Comparison of ENCODE assay signal across 13 cellular contexts in the genomic region with DNA sequence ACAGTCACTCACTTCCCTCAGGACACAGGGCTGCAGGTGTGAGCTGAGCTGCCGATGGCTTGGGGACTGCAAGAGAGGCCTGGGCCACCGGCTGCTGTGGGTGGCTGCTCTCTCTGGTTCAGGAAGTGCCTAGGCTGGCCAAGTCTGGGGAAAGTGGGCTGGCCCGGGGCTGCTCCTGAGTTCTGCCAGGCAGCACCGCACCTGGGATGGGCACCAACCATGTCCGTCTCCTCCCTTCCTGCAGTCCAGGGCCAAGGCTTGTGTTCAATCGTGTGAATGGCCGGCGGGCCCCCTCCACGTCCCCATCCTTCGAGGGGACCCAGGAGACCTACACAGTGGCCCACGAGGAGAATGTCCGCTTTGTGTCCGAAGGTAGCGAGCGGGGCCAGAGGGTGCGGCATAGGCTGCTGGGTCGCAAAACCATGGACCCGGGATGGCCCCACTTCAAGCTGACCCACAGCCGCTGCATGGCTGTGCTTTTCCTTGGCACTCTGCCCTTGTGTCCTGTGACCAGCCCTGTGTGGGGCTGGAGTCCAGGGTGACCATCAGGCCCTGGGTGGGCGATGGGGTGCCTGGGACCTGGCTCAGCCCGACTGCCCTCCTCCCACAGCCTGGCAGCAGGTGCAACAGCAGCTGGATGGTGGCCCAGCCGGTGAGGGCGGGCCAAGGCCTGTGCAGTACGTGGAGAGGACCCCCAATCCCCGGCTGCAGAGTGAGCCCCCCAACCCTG. TPM values are rescaled to one million over a fixed set of nuclear protein-coding genes. Genes with fewer than 3 reads are reported as not detected.
A peak's percentile ranks its signal among the peaks of the same experiment; 100 is the strongest.
DNase-seq lines count a peak whose midpoint lies in the region; ATAC-seq, FAIRE-seq and TF ChIP-seq lines count a peak whose summit lies in the region.
"Had no signal": no experiment of that assay in that cellular context is flagged by ENCODE, and none has a peak within 500 bp of the region (broad histone marks: within the 10 kb centered on the region; RNA-seq: fewer than 3 reads in every experiment).

No MANE protein-coding gene starts in this region.

- ATAC-seq in heart right ventricle, result peak in 5 of 8 donors; percentile 0 to 7 (median 3)
- ATAC-seq in Right ventricle myocardium inferior, result no peak
- no peak for ATAC-seq in K562
- peak; percentile 33 for ATAC-seq in mucosa of descending colon
- ATAC-seq in CD8-positive, alpha-beta T cell, result no peak

- H3K27me3 ChIP-seq in heart right ventricle, result no peaks in the 10 kb centered on the region
- H3K27me3 ChIP-seq in K562 (ENCODE audit: control insufficient read depth in 2 of 2, insufficient read depth in 2 of 2, low read length in 2 of 2), result no peaks in the 10 kb centered on the region
- H3K27me3 ChIP-seq in CD8-positive, alpha-beta T cell (ENCODE audit: insufficient read depth, low read length), result no peaks in the 10 kb centered on the region
- H3K27me3 ChIP-seq: suprapubic skin had no signal

- no peak overlapping the region for H3K4me2 ChIP-seq in K562 (ENCODE audit: insufficient read depth, low read length)

- no peak overlapping the region; a peak in 1 of 4 replicates for H3K9ac ChIP-seq in K562 (ENCODE audit: insufficient read depth in 1 of 2, low read depth in 2 of 2, low read length in 2 of 2)

- peak overlapping the region; percentile 13 for H3K27ac Mint-ChIP-seq in type B pancreatic cell
- no peak overlapping the region for H3K27ac Mint-ChIP-seq in CD8-positive, alpha-beta T cell
- H3K27ac Mint-ChIP-seq: GM23338 had no signal

- POLR2A ChIA-PET in K562 (lab: Yijun Ruan, JAX), result no interaction called here
- POLR2A ChIA-PET in CD8-positive, alpha-beta T cell (lab: Charles Lee), result interaction anchor here (0.5 kb wide), 1 partner anchor 60 kb away, joined by 5 read pairs; no protein-coding TSS in a partner anchor

- H3K4me1 ChIP-seq in heart right ventricle (peaks cover 37 to 78% (median 64%) of the 10 kb centered on the region in 9 donors), K562 (replicated peaks in 1 of 2; ENCODE audit: control insufficient read depth in 2 of 2, insufficient read depth in 2 of 2, low read length in 2 of 2) (peaks cover 4 to 88% of the 10 kb centered on the region in 2 experiments; a peak in 3 of 5 replicates), mucosa of descending colon (ENCODE audit: low read depth) (peaks cover 60% of the 10 kb centered on the region)
- peaks cover 29% of the 10 kb centered on the region for H3K4me1 ChIP-seq in CD8-positive, alpha-beta T cell (ENCODE audit: insufficient read depth, low read length)

- peak overlapping the region in 8 of 10 donors; percentile 80 to 96 (median 92) for H3K27ac ChIP-seq in heart right ventricle
- H3K27ac ChIP-seq in K562 (ENCODE audit: extremely low read depth, low read depth, low read length), result no peak overlapping the region
- H3K27ac ChIP-seq in CD8-positive, alpha-beta T cell (ENCODE audit: low read depth, low read length), result no peak overlapping the region

- WGBS in heart right ventricle, 2 donors, result 65 to 68% methylated on average over 25 of the region's 25 CpGs
- 96% methylated on average over 19 of the region's 25 CpGs for WGBS in K562 (ENCODE audit: insufficient coverage, low coverage, missing lambda C conversion rate)

- no peak overlapping the region for H3K4me3 ChIP-seq in heart right ventricle
- no peak overlapping the region for H3K4me3 ChIP-seq in K562
- no peak overlapping the region for H3K4me3 ChIP-seq in mucosa of descending colon
- H3K4me3 ChIP-seq in CD8-positive, alpha-beta T cell (ENCODE audit: low read depth, low read length), result no peak overlapping the region

- no peaks in the 10 kb centered on the region for H3K4me1 Mint-ChIP-seq in type B pancreatic cell (ENCODE audit: unreplicated experiment)
- H3K4me1 Mint-ChIP-seq in CD8-positive, alpha-beta T cell (ENCODE audit: low read depth), result peaks cover 22% of the 10 kb centered on the region

- no peak overlapping the region for H3K4me3 Mint-ChIP-seq in type B pancreatic cell
- H3K4me3 Mint-ChIP-seq in CD8-positive, alpha-beta T cell, result no peak overlapping the region

- FAIRE-seq in K562 (lab: Jason Lieb, UNC), result no peak

- H3K9me3 ChIP-seq in heart right ventricle, result no peaks in the 10 kb centered on the region
- H3K9me3 ChIP-seq in K562 (replicated peaks; ENCODE audit: control insufficient read depth, insufficient read depth, low read depth, low read length), result no peaks in the 10 kb centered on the region
- no peaks in the 10 kb centered on the region for H3K9me3 ChIP-seq in mucosa of descending colon
- H3K9me3 ChIP-seq in CD8-positive, alpha-beta T cell (ENCODE audit: low read length), result no peaks in the 10 kb centered on the region
- H3K9me3 ChIP-seq: suprapubic skin had no signal

- in situ Hi-C loops in K562 (cut with MboI), result no loop called here

- H3K9me1 ChIP-seq in K562 (ENCODE audit: control insufficient read depth, insufficient read depth, low read length), result no peaks in the 10 kb centered on the region

- intact Hi-C loops in heart right ventricle (cut with DNase I), result no loop called here
- intact Hi-C loops in Right ventricle myocardium inferior (cut with DNase I), result no loop called here
- intact Hi-C loops in K562 (cut with micrococcal nuclease), result no loop called here
- intact Hi-C loops in mucosa of descending colon (cut with DNase I, micrococcal nuclease), result no loop called here
- intact Hi-C loops in CD8-positive, alpha-beta T cell (cut with DNase I, micrococcal nuclease), result no loop called here

- no peak overlapping the region for H2AFZ ChIP-seq in K562 (ENCODE audit: low read depth, low read length)
- H2AFZ ChIP-seq: GM23338 had no signal

- H3K9me3 Mint-ChIP-seq in type B pancreatic cell, result no peaks in the 10 kb centered on the region
- H3K9me3 Mint-ChIP-seq in CD8-positive, alpha-beta T cell, result no peaks in the 10 kb centered on the region
- H3K9me3 Mint-ChIP-seq: GM23338 had no signal

- no peak for TF ChIP-seq RAD21 in K562 (CRISPR knock-in tag; conservative IDR thresholded peaks at IDR 0.05 in 1 of 2, IDR thresholded peaks at IDR 0.05 in 1 of 2)

- no peak for TF ChIP-seq EP300 in K562 (IDR thresholded peaks at IDR 0.05; ENCODE audit: low read length)

- H3K79me2 ChIP-seq in K562 (ENCODE audit: control insufficient read depth, insufficient read depth, low read length), result peaks cover 39% of the 10 kb centered on the region

- no peaks in the 10 kb centered on the region for H4K20me1 ChIP-seq in K562 (replicated peaks; ENCODE audit: control insufficient read depth, insufficient read depth, low read length)

- TF ChIP-seq POLR2A in K562 (conservative IDR thresholded peaks at IDR 0.05), result no peak

- H3K27me3 Mint-ChIP-seq in type B pancreatic cell, result no peaks in the 10 kb centered on the region
- no peaks in the 10 kb centered on the region for H3K27me3 Mint-ChIP-seq in CD8-positive, alpha-beta T cell (ENCODE audit: low read depth)

- H3K36me3 Mint-ChIP-seq in type B pancreatic cell, result no peaks in the 10 kb centered on the region
- no peaks in the 10 kb centered on the region for H3K36me3 Mint-ChIP-seq in CD8-positive, alpha-beta T cell

- no peak for DNase-seq in heart right ventricle
- no peak for DNase-seq in Right ventricle myocardium inferior (ENCODE audit: missing footprints)
- no peak for DNase-seq in K562 (ENCODE audit: extremely low read depth in 1 of 4, low spot score in 3 of 4)
- peak in 2 of 3 donors; percentile 54 to 64 for DNase-seq in mucosa of descending colon
- DNase-seq in type B pancreatic cell (ENCODE audit: extremely low spot score, unreplicated experiment), result no peak
- no peak for DNase-seq in CD8-positive, alpha-beta T cell
- DNase-seq in activated gamma-delta T cell treated with Interleukin-2 at 50 U/mL for 16 hours, result no peak
- DNase-seq in GM20000 (ENCODE audit: low spot score), result no peak
- DNase-seq: activated T-cell treated with anti-CD3 and anti-CD28 coated beads for 4 hours had no signal

- TF ChIP-seq CTCF in heart right ventricle (IDR thresholded peaks at IDR 0.05) (no peak), K562 (IDR thresholded peaks at IDR 0.05 in 2 of 3, conservative IDR thresholded peaks at IDR 0.05 in 1 of 3; ENCODE audit: insufficient read depth in 2 of 3, low read depth in 1 of 3, low read length in 3 of 3) (no peak), mucosa of descending colon (IDR thresholded peaks at IDR 0.05) (no peak), type B pancreatic cell (conservative IDR thresholded peaks at IDR 0.05) (no peak), GM20000 (IDR thresholded peaks at IDR 0.05; ENCODE audit: extremely low read depth, missing control alignments) (no peak)
- TF ChIP-seq CTCF in CD8-positive, alpha-beta T cell (IDR thresholded peaks at IDR 0.05), result no peak

- no TSS peak for BruUV-seq in K562 (replicated peaks; lab: Mats Ljungman, UMichigan)

- H3K36me3 ChIP-seq in heart right ventricle, result peaks cover 0 to 5% (median 0%) of the 10 kb centered on the region in 9 donors
- H3K36me3 ChIP-seq in K562 (ENCODE audit: control insufficient read depth, insufficient read depth, low read length), result peaks cover 51% of the 10 kb centered on the region; the same call in 2 of the 3 replicates
- no peaks in the 10 kb centered on the region for H3K36me3 ChIP-seq in mucosa of descending colon (ENCODE audit: low read depth)
- no peaks in the 10 kb centered on the region for H3K36me3 ChIP-seq in CD8-positive, alpha-beta T cell (ENCODE audit: insufficient read depth, low read length)

- CTCF ChIA-PET in K562 (lab: Yijun Ruan, JAX; ENCODE audit: low intra/inter-chr PET ratio), result no interaction called here
- CTCF ChIA-PET in CD8-positive, alpha-beta T cell (lab: Charles Lee), result interaction anchor here (1.5 to 1.6 kb wide), 2 partner anchors 9 to 20 kb away, joined by 4 to 6 read pairs; a partner anchor contains a TSS

RNA-seq across cellular contexts. Expression of a gene that starts 1.8 kb away (rescaled TPM):
- total RNA-seq in heart right ventricle (10 to 100 TPM in 4 of 10 donors, 1 to 10 TPM in 6; 7.6 to 13.7 (median 9.9) TPM), Right ventricle myocardium inferior (7.7 TPM), K562 (2014; rRNA removed) (4.9 and 6.5 TPM in 2 replicates), K562 (2014; rRNA removed; fragmentation: Illumina TruSeq; extraction: Trizol) (0.80 and 1.3 TPM in 2 replicates), K562 (2015; rRNA removed; fragmentation: Illumina TruSeq; extraction: Trizol) (3.0 and 3.3 TPM in 2 replicates), K562 (2021) (10.0 and 12.6 TPM in 2 replicates), mucosa of descending colon (10 to 100 TPM; 35.0 to 54.9 (median 50.2) TPM), type B pancreatic cell (ENCODE audit: low replicate concordance) (75.8 and 102 TPM in 2 replicates)
- polyA plus RNA-seq in heart right ventricle (10 to 100 TPM in 1 of 2 donors, 1 to 10 TPM in 1; 7.1 to 23.8 TPM), K562 (2011; rRNA removed) (5.7 and 9.4 TPM in 2 replicates), K562 (2014; fragmentation: Illumina TruSeq; extraction: Trizol) (1.4 and 4.3 TPM in 2 replicates), K562 (2014; fragmentation: Nextera tagmentation; extraction: Ambion mirVana) (under 1 TPM; 0.44 to 0.46 TPM), K562 (2014; rRNA removed) (8.1 and 10.6 TPM in 2 replicates)
- 25.8 and 70.2 TPM in 2 replicates for total RNA-seq in K562 (2011; cell fraction: chromatin; rRNA removed; ENCODE audit: low replicate concordance)
- total RNA-seq in K562 (2011; cell fraction: nucleolus; rRNA removed), result 50.4 and 60.9 TPM in 2 replicates
- 29.8 and 30.4 TPM in 2 replicates for total RNA-seq in K562 (2011; cell fraction: nucleoplasm; rRNA removed)
- polyA plus RNA-seq in K562 (2011; cell fraction: cytosol; rRNA removed), result 3.8 and 9.9 TPM in 2 replicates
- 72.9 and 107 TPM in 2 replicates for polyA plus RNA-seq in K562 (2011; cell fraction: nucleus; rRNA removed)
- 6.3 and 9.5 TPM in 2 replicates for polyA plus RNA-seq in K562 (2012)
- polyA minus RNA-seq in K562 (2011; rRNA and poly(A)+ RNA removed), result 1.0 and 1.4 TPM in 2 replicates
- 2.6 and 4.5 TPM in 2 replicates for polyA minus RNA-seq in K562 (2011; cell fraction: cytosol; rRNA and poly(A)+ RNA removed)
- polyA minus RNA-seq in K562 (2011; cell fraction: nucleus; rRNA and poly(A)+ RNA removed), result 20.9 and 23.9 TPM in 2 replicates
- 10 to 100 TPM; 15.0 to 22.8 TPM for total RNA-seq in CD8-positive, alpha-beta T cell

RNA-seq across cellular contexts. Expression of a gene that starts 5.7 kb away (rescaled TPM):
- total RNA-seq in heart right ventricle (100 to 1,000 TPM in 4 of 10 donors, 10 to 100 TPM in 6; 68.8 to 152 (median 87.8) TPM), Right ventricle myocardium inferior (194 TPM), K562 (2014; rRNA removed) (120 and 148 TPM in 2 replicates), K562 (2014; rRNA removed; fragmentation: Illumina TruSeq; extraction: Trizol) (3.4 and 6.3 TPM in 2 replicates), K562 (2015; rRNA removed; fragmentation: Illumina TruSeq; extraction: Trizol) (55.8 and 56.1 TPM in 2 replicates), K562 (2021) (110 and 124 TPM in 2 replicates), mucosa of descending colon (100 to 1,000 TPM in 2 of 3 donors, 10 to 100 TPM in 1; 76.3 to 116 (median 100) TPM), type B pancreatic cell (ENCODE audit: low replicate concordance) (36.8 and 39.1 TPM in 2 replicates)
- polyA plus RNA-seq in heart right ventricle (100 to 1,000 TPM; 163 to 474 TPM), K562 (2011; rRNA removed) (35.2 and 47.4 TPM in 2 replicates), K562 (2014; fragmentation: Illumina TruSeq; extraction: Trizol) (12.8 and 40.4 TPM in 2 replicates), K562 (2014; fragmentation: Nextera tagmentation; extraction: Ambion mirVana) (1 to 10 TPM in 1 of 2 experiments, under 1 TPM in 1; 0.80 to 3.5 TPM), K562 (2014; rRNA removed) (111 and 123 TPM in 2 replicates)
- 33.6 and 106 TPM in 2 replicates for total RNA-seq in K562 (2011; cell fraction: chromatin; rRNA removed; ENCODE audit: low replicate concordance)
- 86.7 and 90.7 TPM in 2 replicates for total RNA-seq in K562 (2011; cell fraction: nucleolus; rRNA removed)
- total RNA-seq in K562 (2011; cell fraction: nucleoplasm; rRNA removed), result 54.1 and 55.3 TPM in 2 replicates
- polyA plus RNA-seq in K562 (2011; cell fraction: cytosol; rRNA removed), result 70.6 and 207 TPM in 2 replicates
- 72.7 and 125 TPM in 2 replicates for polyA plus RNA-seq in K562 (2011; cell fraction: nucleus; rRNA removed)
- 63.1 and 76.1 TPM in 2 replicates for polyA plus RNA-seq in K562 (2012)
- polyA minus RNA-seq in K562 (2011; rRNA and poly(A)+ RNA removed), result 5.2 and 5.6 TPM in 2 replicates
- polyA minus RNA-seq in K562 (2011; cell fraction: cytosol; rRNA and poly(A)+ RNA removed), result 19.4 and 28.1 TPM in 2 replicates
- 21.5 and 23.7 TPM in 2 replicates for polyA minus RNA-seq in K562 (2011; cell fraction: nucleus; rRNA and poly(A)+ RNA removed)
- 10 to 100 TPM; 15.9 to 19.2 TPM for total RNA-seq in CD8-positive, alpha-beta T cell

RNA-seq across cellular contexts. Expression of a gene that starts 11.2 kb away (rescaled TPM):
- 10 to 100 TPM; 34.5 to 75.9 (median 43.8) TPM for total RNA-seq in heart right ventricle
- polyA plus RNA-seq in heart right ventricle, result 100 to 1,000 TPM; 123 to 237 TPM
- 53.5 TPM for total RNA-seq in Right ventricle myocardium inferior
- total RNA-seq in K562 (2011; cell fraction: chromatin; rRNA removed; ENCODE audit: low replicate concordance), result 30.5 and 94.1 TPM in 2 replicates
- 171 and 175 TPM in 2 replicates for total RNA-seq in K562 (2011; cell fraction: nucleolus; rRNA removed)
- total RNA-seq in K562 (2011; cell fraction: nucleoplasm; rRNA removed), result 71.2 and 82.5 TPM in 2 replicates
- 198 and 279 TPM in 2 replicates for total RNA-seq in K562 (2014; rRNA removed)
- 22.9 and 36.2 TPM in 2 replicates for total RNA-seq in K562 (2014; rRNA removed; fragmentation: Illumina TruSeq; extraction: Trizol)
- 75.4 and 76.5 TPM in 2 replicates for total RNA-seq in K562 (2015; rRNA removed; fragmentation: Illumina TruSeq; extraction: Trizol)
- total RNA-seq in K562 (2021), result 177 and 184 TPM in 2 replicates
- 105 and 115 TPM in 2 replicates for polyA plus RNA-seq in K562 (2011; rRNA removed)
- 139 and 392 TPM in 2 replicates for polyA plus RNA-seq in K562 (2011; cell fraction: cytosol; rRNA removed)
- 292 and 379 TPM in 2 replicates for polyA plus RNA-seq in K562 (2011; cell fraction: nucleus; rRNA removed)
- 145 and 152 TPM in 2 replicates for polyA plus RNA-seq in K562 (2012)
- polyA plus RNA-seq in K562 (2014; fragmentation: Illumina TruSeq; extraction: Trizol), result 80.9 and 91.6 TPM in 2 replicates
- 10 to 100 TPM in 1 of 2 experiments, 1 to 10 TPM in 1; 7.3 to 11.6 TPM for polyA plus RNA-seq in K562 (2014; fragmentation: Nextera tagmentation; extraction: Ambion mirVana)
- 262 and 265 TPM in 2 replicates for polyA plus RNA-seq in K562 (2014; rRNA removed)
- polyA minus RNA-seq in K562 (2011; rRNA and poly(A)+ RNA removed), result 8.4 and 17.6 TPM in 2 replicates
- polyA minus RNA-seq in K562 (2011; cell fraction: cytosol; rRNA and poly(A)+ RNA removed), result 56.4 and 65.7 TPM in 2 replicates
- polyA minus RNA-seq in K562 (2011; cell fraction: nucleus; rRNA and poly(A)+ RNA removed), result 80.4 and 108 TPM in 2 replicates
- total RNA-seq in mucosa of descending colon, result 10 to 100 TPM; 40.3 to 52.4 (median 50.0) TPM
- 74.4 and 77.0 TPM in 2 replicates for total RNA-seq in type B pancreatic cell (ENCODE audit: low replicate concordance)
- total RNA-seq in CD8-positive, alpha-beta T cell, result 10 to 100 TPM; 37.4 to 43.1 TPM

RNA-seq across cellular contexts. Expression of a gene that starts 16.6 kb away (rescaled TPM):
- total RNA-seq in heart right ventricle, result under 1 TPM; 0.11 to 0.80 (median 0.27) TPM
- polyA plus RNA-seq in heart right ventricle, result under 1 TPM; 0.61 to 0.95 TPM
- 0.16 TPM for total RNA-seq in Right ventricle myocardium inferior
- 0.83 and 4.1 TPM in 2 replicates for total RNA-seq in K562 (2011; cell fraction: chromatin; rRNA removed; ENCODE audit: low replicate concordance)
- total RNA-seq in K562 (2011; cell fraction: nucleolus; rRNA removed), result 3.3 and 3.8 TPM in 2 replicates
- total RNA-seq in K562 (2011; cell fraction: nucleoplasm; rRNA removed), result 1.8 and 2.3 TPM in 2 replicates
- 0.50 and 0.57 TPM in 2 replicates for total RNA-seq in K562 (2014; rRNA removed)
- not detected in 2 replicates for total RNA-seq in K562 (2014; rRNA removed; fragmentation: Illumina TruSeq; extraction: Trizol)
- total RNA-seq in K562 (2015; rRNA removed; fragmentation: Illumina TruSeq; extraction: Trizol), result 0.11 and 0.14 TPM in 2 replicates
- total RNA-seq in K562 (2021), result 0.85 and 1.1 TPM in 2 replicates
- 0.18 and 0.22 TPM in 2 replicates for polyA plus RNA-seq in K562 (2011; rRNA removed)
- 0.29 and 2.5 TPM in 2 replicates for polyA plus RNA-seq in K562 (2011; cell fraction: cytosol; rRNA removed)
- 0.56 and 2.4 TPM in 2 replicates for polyA plus RNA-seq in K562 (2011; cell fraction: nucleus; rRNA removed)
- polyA plus RNA-seq in K562 (2012), result 0.61 and 1.5 TPM in 2 replicates
- 0.14 TPM in 1 of 2 replicates, not detected in the other for polyA plus RNA-seq in K562 (2014; fragmentation: Illumina TruSeq; extraction: Trizol)
- polyA plus RNA-seq in K562 (2014; fragmentation: Nextera tagmentation; extraction: Ambion mirVana), result not detected
- 0.30 and 0.54 TPM in 2 replicates for polyA plus RNA-seq in K562 (2014; rRNA removed)
- 0.12 and 0.14 TPM in 2 replicates for polyA minus RNA-seq in K562 (2011; rRNA and poly(A)+ RNA removed)
- 0.73 and 1.1 TPM in 2 replicates for polyA minus RNA-seq in K562 (2011; cell fraction: cytosol; rRNA and poly(A)+ RNA removed)
- 0.44 and 0.81 TPM in 2 replicates for polyA minus RNA-seq in K562 (2011; cell fraction: nucleus; rRNA and poly(A)+ RNA removed)
- 1 to 10 TPM; 1.1 to 2.2 (median 1.6) TPM for total RNA-seq in mucosa of descending colon
- total RNA-seq in type B pancreatic cell (ENCODE audit: low replicate concordance), result 0.71 and 9.0 TPM in 2 replicates
- under 1 TPM; 0.16 to 0.17 TPM for total RNA-seq in CD8-positive, alpha-beta T cell
- total RNA-seq: bronchial epithelial cell had no signal
- polyA plus RNA-seq: fibroblast of lung had no signal

RNA-seq across cellular contexts. Expression of a gene that starts 20.6 kb away (rescaled TPM):
- total RNA-seq in heart right ventricle (100 to 1,000 TPM in 3 of 10 donors, 10 to 100 TPM in 7; 66.8 to 118 (median 89.2) TPM), Right ventricle myocardium inferior (86.0 TPM), K562 (2014; rRNA removed) (116 and 158 TPM in 2 replicates), K562 (2014; rRNA removed; fragmentation: Illumina TruSeq; extraction: Trizol) (18.6 and 26.7 TPM in 2 replicates), K562 (2015; rRNA removed; fragmentation: Illumina TruSeq; extraction: Trizol) (83.6 and 87.9 TPM in 2 replicates), K562 (2021) (267 TPM in 2 replicates), mucosa of descending colon (100 to 1,000 TPM; 124 to 138 (median 127) TPM), type B pancreatic cell (ENCODE audit: low replicate concordance) (146 and 163 TPM in 2 replicates)
- polyA plus RNA-seq in heart right ventricle (100 to 1,000 TPM; 101 to 261 TPM), K562 (2011; rRNA removed) (118 and 173 TPM in 2 replicates), K562 (2014; fragmentation: Illumina TruSeq; extraction: Trizol) (112 and 139 TPM in 2 replicates), K562 (2014; fragmentation: Nextera tagmentation; extraction: Ambion mirVana) (1 to 10 TPM; 5.0 to 6.8 TPM), K562 (2014; rRNA removed) (373 and 378 TPM in 2 replicates)
- total RNA-seq in K562 (2011; cell fraction: chromatin; rRNA removed; ENCODE audit: low replicate concordance), result 214 and 929 TPM in 2 replicates
- total RNA-seq in K562 (2011; cell fraction: nucleolus; rRNA removed), result 1,026 and 1,077 TPM in 2 replicates
- total RNA-seq in K562 (2011; cell fraction: nucleoplasm; rRNA removed), result 329 and 385 TPM in 2 replicates
- polyA plus RNA-seq in K562 (2011; cell fraction: cytosol; rRNA removed), result 121 and 296 TPM in 2 replicates
- 1,454 and 2,407 TPM in 2 replicates for polyA plus RNA-seq in K562 (2011; cell fraction: nucleus; rRNA removed)
- 192 and 214 TPM in 2 replicates for polyA plus RNA-seq in K562 (2012)
- polyA minus RNA-seq in K562 (2011; rRNA and poly(A)+ RNA removed), result 14.4 and 20.6 TPM in 2 replicates
- polyA minus RNA-seq in K562 (2011; cell fraction: cytosol; rRNA and poly(A)+ RNA removed), result 48.0 and 67.2 TPM in 2 replicates
- polyA minus RNA-seq in K562 (2011; cell fraction: nucleus; rRNA and poly(A)+ RNA removed), result 214 and 219 TPM in 2 replicates
- 100 to 1,000 TPM; 163 to 175 TPM for total RNA-seq in CD8-positive, alpha-beta T cell

Comparison
In these comparisons a context has a peak if more than half of its experiments do, and no peak if none do; other contexts are left out.
1. ATAC-seq: peak in heart right ventricle (5 of 8) and mucosa of descending colon (single experiment); none in Right ventricle myocardium inferior (single experiment), K562 (single experiment) and CD8-positive, alpha-beta T cell (single experiment).
2. DNase-seq: peak in mucosa of descending colon (2 of 3); none in heart right ventricle (0 of 2), Right ventricle myocardium inferior (single experiment), K562 (0 of 4), type B pancreatic cell (single experiment), CD8-positive, alpha-beta T cell (0 of 7), activated gamma-delta T cell treated with Interleukin-2 at 50 U/mL for 16 hours (single experiment) and GM20000 (single experiment).
3. H3K27ac ChIP-seq: peak in heart right ventricle (8 of 10); none in K562 (single experiment) and CD8-positive, alpha-beta T cell (single experiment).